10 cellular contexts compared by ENCODE assay signal in genomic region chr17:27762527-27763305, GRCh38. TPM values are rescaled to one million over a fixed set of nuclear protein-coding genes. Genes with fewer than 3 reads are reported as not detected.
A peak's percentile ranks its signal among the peaks of the same experiment; 100 is the strongest.
DNase-seq lines count a peak whose midpoint lies in the region; ATAC-seq and TF ChIP-seq lines count a peak whose summit lies in the region.
"Had no signal": no experiment of that assay in that cellular context is flagged by ENCODE, and none has a peak within 500 bp of the region (broad histone marks: within the 10 kb centered on the region; RNA-seq: fewer than 3 reads in every experiment).

No MANE protein-coding gene starts in this region.

- no peak overlapping the region for H3K4me3 ChIP-seq in Jurkat, Clone E6-1 (ENCODE audit: low read length)
- H3K4me3 ChIP-seq: Peyer's patch had no signal

- intact Hi-C loops in activated CD8-positive, alpha-beta T cell treated with anti-CD3 and anti-CD28 coated beads for 36 hours (cut with micrococcal nuclease), result no loop called here

- H3K9me3 Mint-ChIP-seq in activated CD8-positive, alpha-beta T cell treated with anti-CD3 and anti-CD28 coated beads for 36 hours, result no peaks in the 10 kb centered on the region

- POLR2A ChIA-PET in activated CD8-positive, alpha-beta T cell treated with anti-CD3 and anti-CD28 coated beads for 36 hours (lab: Charles Lee), result no interaction called here

- CTCF ChIA-PET in activated CD8-positive, alpha-beta T cell treated with anti-CD3 and anti-CD28 coated beads for 36 hours (lab: Charles Lee), result interaction anchor here (0.6 to 5.1 kb wide), 4 partner anchors 43 to 131 kb away, joined by 3 to 105 read pairs (median 4); no protein-coding TSS in a partner anchor

- DNase-seq in ELR (ENCODE audit: low read depth), result peak; percentile 36
- DNase-seq in Jurkat, Clone E6-1 (ENCODE audit: low read depth, low spot score), result peak; percentile 56
- DNase-seq in activated CD8-positive, alpha-beta T cell treated with anti-CD3 and anti-CD28 coated beads for 36 hours, result peak; percentile 49
- DNase-seq in islet precursor cell, result peak; percentile 85
- no peak for DNase-seq in SHP77 treated with DMSO at 0.1 percent for 48 hours (lab: John Stamatoyannopoulos, UW)
- DNase-seq in NCI-H2227 (lab: John Stamatoyannopoulos, UW; ENCODE audit: unreplicated experiment), result no peak
- DNase-seq: central memory CD4-positive, alpha-beta T cell; Peyer's patch; substantia nigra had no signal

- H3K36me3 Mint-ChIP-seq in activated CD8-positive, alpha-beta T cell treated with anti-CD3 and anti-CD28 coated beads for 36 hours (ENCODE audit: low read depth), result no peaks in the 10 kb centered on the region

- no peak for TF ChIP-seq CTCF in activated CD8-positive, alpha-beta T cell treated with anti-CD3 and anti-CD28 coated beads for 36 hours (IDR thresholded peaks at IDR 0.05)

- ATAC-seq in activated CD8-positive, alpha-beta T cell treated with anti-CD3 and anti-CD28 coated beads for 36 hours, result no peak
- ATAC-seq in HG02642 (IDR thresholded peaks at IDR 0.05; ENCODE audit: poor library complexity, unreplicated experiment), result no peak

- peaks cover 2% of the 10 kb centered on the region for H3K4me1 Mint-ChIP-seq in activated CD8-positive, alpha-beta T cell treated with anti-CD3 and anti-CD28 coated beads for 36 hours (ENCODE audit: low read depth)

- H3K27me3 Mint-ChIP-seq in activated CD8-positive, alpha-beta T cell treated with anti-CD3 and anti-CD28 coated beads for 36 hours, result no peaks in the 10 kb centered on the region

- no peak overlapping the region for H3K27ac Mint-ChIP-seq in activated CD8-positive, alpha-beta T cell treated with anti-CD3 and anti-CD28 coated beads for 36 hours

- H3K4me3 Mint-ChIP-seq in activated CD8-positive, alpha-beta T cell treated with anti-CD3 and anti-CD28 coated beads for 36 hours, result no peak overlapping the region

RNA-seq across cellular contexts. Expression of gene NOS2, which starts 37.6 kb away (rescaled TPM):
- not detected for polyA plus RNA-seq in Jurkat, Clone E6-1 (2012; ENCODE audit: insufficient read depth, insufficient read length)
- total RNA-seq in activated CD8-positive, alpha-beta T cell treated with anti-CD3 and anti-CD28 coated beads for 36 hours, result not detected

Comparison
In these comparisons a context has a peak if more than half of its experiments do, and no peak if none do; other contexts are left out.
1. DNase-seq: peak in ELR (single experiment), Jurkat, Clone E6-1 (single experiment), activated CD8-positive, alpha-beta T cell treated with anti-CD3 and anti-CD28 coated beads for 36 hours (single experiment) and islet precursor cell (single experiment); none in SHP77 treated with DMSO at 0.1 percent for 48 hours (single experiment) and NCI-H2227 (single experiment).